ENCODE assay signal across 1 cellular context in genomic region chr7:100477871-100478248, GRCh38.
TF ChIP-seq lines count a peak whose summit lies in the region.

No MANE protein-coding gene starts in this region.

TF ChIP-seq in H1, 55 proteins besides CTCF, POLR2A, EP300 and RAD21:
- TF ChIP-seq POU5F1 (IDR thresholded peaks at IDR 0.05; ENCODE audit: low read depth, low read length) (no peak), E2F6 (IDR thresholded peaks at IDR 0.05) (no peak), MAFK (IDR thresholded peaks at IDR 0.05; ENCODE audit: low read depth, low read length) (no peak), JUND (IDR thresholded peaks at IDR 0.05; ENCODE audit: low read length) (no peak)
TF ChIP-seq in H1: peak in this region for 0.
